10 cellular contexts compared by ENCODE assay signal in the genomic region with DNA sequence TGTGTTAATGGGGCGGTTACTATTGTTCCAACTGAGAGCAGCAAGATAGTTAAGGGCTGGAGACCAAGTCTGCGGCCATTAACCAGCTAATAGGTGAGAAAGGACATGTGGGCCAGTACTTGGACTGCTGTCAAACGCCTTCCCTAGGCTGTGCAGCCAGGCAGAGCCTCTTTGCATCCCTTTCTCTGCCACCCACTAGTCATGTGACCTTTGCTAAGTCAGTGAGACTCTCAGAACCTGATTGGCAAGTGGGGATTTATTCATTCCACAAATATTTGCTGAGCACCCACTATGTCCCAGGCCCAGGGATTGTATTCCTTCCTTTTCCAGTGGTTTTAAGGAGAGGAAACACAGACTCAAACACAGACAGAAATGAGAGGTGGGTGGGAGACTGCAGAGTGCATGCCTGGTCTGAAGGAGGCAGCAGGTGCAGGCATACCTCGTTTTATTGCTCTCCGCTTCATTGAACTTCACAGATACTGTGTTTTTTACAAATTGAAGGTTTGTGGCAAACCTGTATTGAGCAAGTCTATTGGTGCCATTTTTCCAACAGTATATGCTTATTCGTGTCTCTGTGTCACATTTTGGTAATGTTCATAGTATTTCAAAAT.
A peak's percentile ranks its signal among the peaks of the same experiment; 100 is the strongest.
DNase-seq lines count a peak whose midpoint lies in the region; FAIRE-seq and TF ChIP-seq lines count a peak whose summit lies in the region.
"Had no signal": no experiment of that assay in that cellular context is flagged by ENCODE, and none has a peak within 500 bp of the region (broad histone marks: within the 10 kb centered on the region; RNA-seq: fewer than 3 reads in every experiment).

No MANE protein-coding gene starts in this region.

- no peak for TF ChIP-seq CTCF in HEK293 (tag by site-specific recombination; IDR thresholded peaks at IDR 0.05)
- TF ChIP-seq CTCF in prostate gland (IDR thresholded peaks at IDR 0.05) = no peak

- H3K27ac ChIP-seq in HEK293 (ENCODE audit: extremely low read depth, low read depth, low read length) (no peak overlapping the region), prostate gland (no peak overlapping the region)

- H3K4me3 ChIP-seq in HEK293 (ENCODE audit: low read depth, low read length) (no peak overlapping the region), prostate gland (no peak overlapping the region)

- H3K9me3 Mint-ChIP-seq in activated T-helper 1 cell treated with anti-CD3 and anti-CD28 coated beads, Interleukin-12 subunit alpha, Interleukin-12 subunit beta, Interleukin-2, Interleukin-4 antibody, amounts not matched to agents 30 ng/mL and 10 ng/mL and 1 ng/mL, durations not matched to agents 14 hours and 24 hours and 36 hours = peaks cover 4% of the 10 kb centered on the region

- H3K9me3 ChIP-seq in HEK293 (ENCODE audit: control insufficient read depth, insufficient read depth, low read depth, low read length) (no peaks in the 10 kb centered on the region), prostate gland (no peaks in the 10 kb centered on the region)

- no peaks in the 10 kb centered on the region for H3K4me1 Mint-ChIP-seq in activated T-helper 1 cell treated with anti-CD3 and anti-CD28 coated beads, Interleukin-12 subunit alpha, Interleukin-12 subunit beta, Interleukin-2, Interleukin-4 antibody, amounts not matched to agents 30 ng/mL and 10 ng/mL and 1 ng/mL, durations not matched to agents 14 hours and 24 hours and 36 hours (ENCODE audit: low read depth)

- H3K36me3 ChIP-seq in HEK293 (ENCODE audit: control insufficient read depth in 2 of 2, insufficient read depth in 1 of 2, low read length in 2 of 2) (no peaks in the 10 kb centered on the region), prostate gland (no peaks in the 10 kb centered on the region)

- peak; percentile 87 for FAIRE-seq in RCC 7860 (lab: Jason Lieb, UNC)
- FAIRE-seq: keratinocyte had no signal

- no peak for TF ChIP-seq POLR2A in prostate gland (IDR thresholded peaks at IDR 0.05)

- H3K36me3 Mint-ChIP-seq in activated T-helper 1 cell treated with anti-CD3 and anti-CD28 coated beads, Interleukin-12 subunit alpha, Interleukin-12 subunit beta, Interleukin-2, Interleukin-4 antibody, amounts not matched to agents 30 ng/mL and 10 ng/mL and 1 ng/mL, durations not matched to agents 14 hours and 24 hours and 36 hours (ENCODE audit: low read depth) = no peaks in the 10 kb centered on the region

- intact Hi-C loops in activated T-helper 1 cell treated with anti-CD3 and anti-CD28 coated beads, Interleukin-12 subunit alpha, Interleukin-12 subunit beta, Interleukin-2, Interleukin-4 antibody, amounts not matched to agents 30 ng/mL and 10 ng/mL and 1 ng/mL, durations not matched to agents 14 hours and 24 hours and 36 hours (cut with micrococcal nuclease) = no loop called here
- intact Hi-C loops in prostate gland (cut with DNase I) = no loop called here

- CTCF ChIA-PET in HEK293 (lab: Yijun Ruan, JAX) = interaction anchor here (0.5 to 1.0 kb wide), 2 partner anchors 17 to 41 kb away, joined by 3 read pairs; no protein-coding TSS in a partner anchor

- H3K4me3 Mint-ChIP-seq in activated T-helper 1 cell treated with anti-CD3 and anti-CD28 coated beads, Interleukin-12 subunit alpha, Interleukin-12 subunit beta, Interleukin-2, Interleukin-4 antibody, amounts not matched to agents 30 ng/mL and 10 ng/mL and 1 ng/mL, durations not matched to agents 14 hours and 24 hours and 36 hours = no peak overlapping the region
- H3K4me3 Mint-ChIP-seq: activated CD8-positive, alpha-beta T cell treated with anti-CD3 and anti-CD28 coated beads for 36 hours had no signal

- 68% methylated on average over 6 of the region's 6 CpGs for WGBS in prostate gland

- POLR2A ChIA-PET in HEK293 (lab: Yijun Ruan, JAX) = no interaction called here

- H3K4me1 ChIP-seq in HEK293 (ENCODE audit: control insufficient read depth, insufficient read depth, low read length) = no peaks in the 10 kb centered on the region
- no peaks in the 10 kb centered on the region for H3K4me1 ChIP-seq in prostate gland (replicated peaks)

- DNase-seq in EH (ENCODE audit: low read depth) (peak; percentile 46), RCC 7860 (ENCODE audit: low spot score) (peak; percentile 65), kidney tubule cell (ENCODE audit: low spot score) (peak; percentile 96), NCI-H146 (lab: John Stamatoyannopoulos, UW) (no peak), retina (no peak), prostate gland (ENCODE audit: low spot score) (no peak)
- DNase-seq in activated T-helper 1 cell treated with anti-CD3 and anti-CD28 coated beads, Interleukin-12 subunit alpha, Interleukin-12 subunit beta, Interleukin-2, Interleukin-4 antibody, amounts not matched to agents 30 ng/mL and 10 ng/mL and 1 ng/mL, durations not matched to agents 14 hours and 24 hours and 36 hours (ENCODE audit: low spot score) = no peak
- DNase-seq: activated CD8-positive, alpha-beta T cell treated with anti-CD3 and anti-CD28 coated beads for 36 hours had no signal

- H3K27ac Mint-ChIP-seq in activated T-helper 1 cell treated with anti-CD3 and anti-CD28 coated beads, Interleukin-12 subunit alpha, Interleukin-12 subunit beta, Interleukin-2, Interleukin-4 antibody, amounts not matched to agents 30 ng/mL and 10 ng/mL and 1 ng/mL, durations not matched to agents 14 hours and 24 hours and 36 hours = no peak overlapping the region
- H3K27ac Mint-ChIP-seq: activated CD8-positive, alpha-beta T cell treated with anti-CD3 and anti-CD28 coated beads for 36 hours had no signal

- H3K27me3 Mint-ChIP-seq in activated T-helper 1 cell treated with anti-CD3 and anti-CD28 coated beads, Interleukin-12 subunit alpha, Interleukin-12 subunit beta, Interleukin-2, Interleukin-4 antibody, amounts not matched to agents 30 ng/mL and 10 ng/mL and 1 ng/mL, durations not matched to agents 14 hours and 24 hours and 36 hours (ENCODE audit: insufficient read depth) = peaks cover 11% of the 10 kb centered on the region

- H3K27me3 ChIP-seq in prostate gland (replicated peaks; ENCODE audit: insufficient read depth) = no peaks in the 10 kb centered on the region

TF ChIP-seq in HEK293, 187 proteins besides CTCF, POLR2A, EP300 and RAD21:
- TF ChIP-seq ZFHX2 (tag by site-specific recombination; conservative IDR thresholded peaks at IDR 0.05) = peak; percentile 77
- TF ChIP-seq ZNF16 (tag by site-specific recombination; IDR thresholded peaks at IDR 0.05; ENCODE audit: low read depth) = no peak
- TF ChIP-seq EGR2 (tag by site-specific recombination; IDR thresholded peaks at IDR 0.05; ENCODE audit: low read depth) = peak; percentile 78; the same call in 1 of the 2 replicates

Comparison
In these comparisons a context has a peak if more than half of its experiments do, and no peak if none do; other contexts are left out.
1. DNase-seq: peak in EH (single experiment), RCC 7860 (single experiment) and kidney tubule cell (single experiment); none in activated T-helper 1 cell treated with anti-CD3 and anti-CD28 coated beads, Interleukin-12 subunit alpha, Interleukin-12 subunit beta, Interleukin-2, Interleukin-4 antibody, amounts not matched to agents 30 ng/mL and 10 ng/mL and 1 ng/mL, durations not matched to agents 14 hours and 24 hours and 36 hours (single experiment), NCI-H146 (single experiment), retina (single experiment) and prostate gland (single experiment).